In genomic region chr17:17890773-17891759, GRCh38 we compare ENCODE assay signal across 1 cellular context.
TF ChIP-seq lines count a peak whose summit lies in the region.

No MANE protein-coding gene starts in this region.

TF ChIP-seq in K562, 482 proteins besides CTCF, POLR2A, EP300 and RAD21 (continued from another document):
- TF ChIP-seq UBTF (IDR thresholded peaks at IDR 0.05; ENCODE audit: borderline replicate concordance in 1 of 2, low read depth in 2 of 2, low read length in 2 of 2) (no peak), CGGBP1 (CRISPR knock-in tag; IDR thresholded peaks at IDR 0.05) (no peak), GTF2F1 (IDR thresholded peaks at IDR 0.05; ENCODE audit: low read depth, low read length) (no peak), XRCC4 (IDR thresholded peaks at IDR 0.05; ENCODE audit: extremely low read depth, insufficient read depth, insufficient read length) (no peak), CBX8 (IDR thresholded peaks at IDR 0.05; ENCODE audit: borderline replicate concordance, extremely low read depth, low read depth, low read length, poor library complexity, severe bottlenecking) (no peak), ZBTB1 (CRISPR knock-in tag; IDR thresholded peaks at IDR 0.05; ENCODE audit: borderline replicate concordance, low read depth) (no peak), TAL1 (IDR thresholded peaks at IDR 0.05) (no peak), NCOA6 (IDR thresholded peaks at IDR 0.05) (no peak)
